1 cellular context compared by ENCODE assay signal in genomic region chr14:57382283-57382682, GRCh38.
TF ChIP-seq lines count a peak whose summit lies in the region.

No MANE protein-coding gene starts in this region.

TF ChIP-seq in K562, 482 proteins besides CTCF, POLR2A, EP300 and RAD21 (continued from another document):
- no peak for TF ChIP-seq E2F1 (CRISPR knock-in tag; IDR thresholded peaks at IDR 0.05)
- no peak for TF ChIP-seq PCBP1 (IDR thresholded peaks at IDR 0.05; ENCODE audit: low read depth, low read length, poor library complexity, severe bottlenecking)
- no peak for TF ChIP-seq ZNF143 (CRISPR knock-in tag; IDR thresholded peaks at IDR 0.05)
- TF ChIP-seq ZBTB7A (IDR thresholded peaks at IDR 0.05; ENCODE audit: borderline replicate concordance, control insufficient read depth, low read depth, low read length) = no peak
- TF ChIP-seq ZFX (CRISPR knock-in tag; IDR thresholded peaks at IDR 0.05) = no peak
- TF ChIP-seq FUS (optimal IDR thresholded peaks at IDR 0.05; ENCODE audit: low read depth, low read length) = no peak
- TF ChIP-seq TBP (optimal IDR thresholded peaks at IDR 0.05; ENCODE audit: low read depth, low read length) = no peak
- TF ChIP-seq NFRKB (IDR thresholded peaks at IDR 0.05; ENCODE audit: low read depth) = no peak
- TF ChIP-seq ETV6 (IDR thresholded peaks at IDR 0.05; ENCODE audit: borderline replicate concordance in 1 of 2, low read depth in 2 of 2, low read length in 1 of 2) = no peak
- TF ChIP-seq ETV6 (CRISPR knock-in tag; IDR thresholded peaks at IDR 0.05; ENCODE audit: borderline replicate concordance) = no peak
- TF ChIP-seq, protein P1, sequence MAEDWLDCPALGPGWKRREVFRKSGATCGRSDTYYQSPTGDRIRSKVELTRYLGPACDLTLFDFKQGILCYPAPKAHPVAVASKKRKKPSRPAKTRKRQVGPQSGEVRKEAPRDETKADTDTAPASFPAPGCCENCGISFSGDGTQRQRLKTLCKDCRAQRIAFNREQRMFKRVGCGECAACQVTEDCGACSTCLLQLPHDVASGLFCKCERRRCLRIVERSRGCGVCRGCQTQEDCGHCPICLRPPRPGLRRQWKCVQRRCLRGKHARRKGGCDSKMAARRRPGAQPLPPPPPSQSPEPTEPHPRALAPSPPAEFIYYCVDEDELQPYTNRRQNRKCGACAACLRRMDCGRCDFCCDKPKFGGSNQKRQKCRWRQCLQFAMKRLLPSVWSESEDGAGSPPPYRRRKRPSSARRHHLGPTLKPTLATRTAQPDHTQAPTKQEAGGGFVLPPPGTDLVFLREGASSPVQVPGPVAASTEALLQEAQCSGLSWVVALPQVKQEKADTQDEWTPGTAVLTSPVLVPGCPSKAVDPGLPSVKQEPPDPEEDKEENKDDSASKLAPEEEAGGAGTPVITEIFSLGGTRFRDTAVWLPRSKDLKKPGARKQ (CRISPR knock-in tag; IDR thresholded peaks at IDR 0.05) = no peak
- TF ChIP-seq ZNF592 (IDR thresholded peaks at IDR 0.05) = no peak
- peak; percentile 40 for TF ChIP-seq ZNF146 (CRISPR knock-in tag; IDR thresholded peaks at IDR 0.05; ENCODE audit: unreplicated experiment)
- no peak for TF ChIP-seq NCOA2 (IDR thresholded peaks at IDR 0.05; ENCODE audit: partially characterized antibody in 2 of 2)
- TF ChIP-seq ZKSCAN1 (IDR thresholded peaks at IDR 0.05; ENCODE audit: low read depth, low read length) = no peak
- TF ChIP-seq FOXJ2 (tag; IDR thresholded peaks at IDR 0.05) = no peak
